ENCODE assay signal across 21 cellular contexts in genomic region chr5:72516916-72517315, GRCh38. TPM values are rescaled to one million over a fixed set of nuclear protein-coding genes. Genes with fewer than 3 reads are reported as not detected.
DNase-seq lines count a peak whose midpoint lies in the region; ATAC-seq, FAIRE-seq and TF ChIP-seq lines count a peak whose summit lies in the region.
"Had no signal": no experiment of that assay in that cellular context is flagged by ENCODE, and none has a peak within 500 bp of the region (broad histone marks: within the 10 kb centered on the region; RNA-seq: fewer than 3 reads in every experiment).

No MANE protein-coding gene starts in this region.

- H3K36me3 ChIP-seq in K562 (ENCODE audit: control insufficient read depth, insufficient read depth, low read length): no peaks in the 10 kb centered on the region
- no peaks in the 10 kb centered on the region for H3K36me3 ChIP-seq in lower lobe of right lung
- no peaks in the 10 kb centered on the region for H3K36me3 ChIP-seq in skeletal muscle tissue (ENCODE audit: control insufficient read depth in 3 of 3, insufficient read depth in 3 of 3, low read length in 3 of 3)
- H3K36me3 ChIP-seq: BLaER1 had no signal

- no peak for TF ChIP-seq POLR2A in K562 (conservative IDR thresholded peaks at IDR 0.05)

- H3K27me3 ChIP-seq in K562 (ENCODE audit: control insufficient read depth in 2 of 2, insufficient read depth in 2 of 2, low read length in 2 of 2) (no peaks in the 10 kb centered on the region), lower lobe of right lung (ENCODE audit: low read depth) (no peaks in the 10 kb centered on the region), skeletal muscle tissue (ENCODE audit: control insufficient read depth in 3 of 3, insufficient read depth in 3 of 3, low read length in 3 of 3) (no peaks in the 10 kb centered on the region)
- H3K27me3 ChIP-seq: BLaER1 had no signal

- WGBS in K562 (ENCODE audit: insufficient coverage, low coverage, missing lambda C conversion rate): 45% methylated on average over 2 of the region's 2 CpGs

- BruUV-seq in K562 (replicated peaks; lab: Mats Ljungman, UMichigan): no TSS peak

- no peak overlapping the region for H3K4me2 ChIP-seq in K562 (ENCODE audit: insufficient read depth, low read length)

- CTCF ChIA-PET in K562 (lab: Yijun Ruan, JAX; ENCODE audit: low intra/inter-chr PET ratio): no interaction called here

- 0 out of 2 replicates have a peak overlapping the region, but pooled peaks have one; percentile 47 for H2AFZ ChIP-seq in K562 (ENCODE audit: low read depth, low read length)

- no peak for TF ChIP-seq CTCF in K562 (IDR thresholded peaks at IDR 0.05 in 2 of 3, conservative IDR thresholded peaks at IDR 0.05 in 1 of 3; ENCODE audit: insufficient read depth in 2 of 3, low read depth in 1 of 3, low read length in 3 of 3)
- no peak for TF ChIP-seq CTCF in lower lobe of right lung (IDR thresholded peaks at IDR 0.05)

- in situ Hi-C loops in K562 (cut with MboI): no loop called here

- POLR2A ChIA-PET in K562 (lab: Yijun Ruan, JAX): no interaction called here

- H3K79me2 ChIP-seq in K562 (ENCODE audit: control insufficient read depth, insufficient read depth, low read length): no peaks in the 10 kb centered on the region

- no peak overlapping the region for H3K4me3 ChIP-seq in K562
- H3K4me3 ChIP-seq in lower lobe of right lung: no peak overlapping the region
- H3K4me3 ChIP-seq in skeletal muscle tissue (ENCODE audit: low read length in 3 of 3): no peak overlapping the region
- H3K4me3 ChIP-seq: BLaER1 had no signal

- no peak overlapping the region for H3K27ac ChIP-seq in K562 (ENCODE audit: extremely low read depth, low read depth, low read length)
- peak overlapping the region; percentile 61 for H3K27ac ChIP-seq in lower lobe of right lung
- H3K27ac ChIP-seq in skeletal muscle tissue (ENCODE audit: low read depth, low read length): peak overlapping the region; percentile 57
- H3K27ac ChIP-seq: BLaER1, HL-60 had no signal

- H3K9me3 ChIP-seq in K562 (replicated peaks; ENCODE audit: control insufficient read depth, insufficient read depth, low read depth, low read length): no peaks in the 10 kb centered on the region
- H3K9me3 ChIP-seq in lower lobe of right lung: no peaks in the 10 kb centered on the region
- H3K9me3 ChIP-seq in skeletal muscle tissue (ENCODE audit: control insufficient read depth in 3 of 3, low read length in 3 of 3): no peaks in the 10 kb centered on the region

- no peak for TF ChIP-seq EP300 in K562 (IDR thresholded peaks at IDR 0.05; ENCODE audit: low read length)

- H3K9ac ChIP-seq in K562 (ENCODE audit: insufficient read depth in 1 of 2, low read depth in 2 of 2, low read length in 2 of 2): no peak overlapping the region
- no peak overlapping the region for H3K9ac ChIP-seq in skeletal muscle tissue (ENCODE audit: low read depth in 1 of 3, low read length in 3 of 3)
- H3K9ac ChIP-seq: BLaER1 had no signal

- intact Hi-C loops in K562 (cut with micrococcal nuclease) (no loop called here), lower lobe of right lung (cut with DNase I) (no loop called here)

- DNase-seq in GM18507 (ENCODE audit: extremely low spot score, insufficient read length, low read depth) (no peak), K562 (ENCODE audit: extremely low read depth in 1 of 4, low spot score in 3 of 4) (no peak), lower lobe of right lung (no peak), inferior parietal cortex (ENCODE audit: extremely low spot score) (no peak), NCI-H2196 (lab: John Stamatoyannopoulos, UW; ENCODE audit: unreplicated experiment) (no peak), HUDEP-2 (lab: John Stamatoyannopoulos, UW; ENCODE audit: unreplicated experiment in 76 of 76) (no peak)
- DNase-seq: 8988T; CD4-positive, alpha-beta memory T cell; DMS153; DMS79; GDM1; H9; IMR-90 had no signal

- H3K9me1 ChIP-seq in K562 (ENCODE audit: control insufficient read depth, insufficient read depth, low read length): no peaks in the 10 kb centered on the region

- ATAC-seq in K562: no peak
- no peak for ATAC-seq in lower lobe of right lung

- no peaks in the 10 kb centered on the region for H4K20me1 ChIP-seq in K562 (replicated peaks; ENCODE audit: control insufficient read depth, insufficient read depth, low read length)
- H4K20me1 ChIP-seq: BLaER1 had no signal

- FAIRE-seq in GM18507 (lab: Jason Lieb, UNC) (peak; percentile 46), K562 (lab: Jason Lieb, UNC) (no peak)
- FAIRE-seq: H1 had no signal

- H3K4me1 ChIP-seq in K562 (replicated peaks in 1 of 2; ENCODE audit: control insufficient read depth in 2 of 2, insufficient read depth in 2 of 2, low read length in 2 of 2) (no peaks in the 10 kb centered on the region; a peak in 1 of 5 replicates), lower lobe of right lung (peaks cover 16% of the 10 kb centered on the region), skeletal muscle tissue (ENCODE audit: control insufficient read depth in 3 of 3, insufficient read depth in 3 of 3, low read length in 3 of 3) (peaks cover 11 to 15% (median 14%) of the 10 kb centered on the region in 3 donors)

- TF ChIP-seq RAD21 in K562 (CRISPR knock-in tag; conservative IDR thresholded peaks at IDR 0.05 in 1 of 2, IDR thresholded peaks at IDR 0.05 in 1 of 2): no peak

TF ChIP-seq in K562, 482 proteins besides CTCF, POLR2A, EP300 and RAD21 (continues in another document):
- TF ChIP-seq MBD1 (CRISPR knock-in tag; IDR thresholded peaks at IDR 0.05): no peak
- TF ChIP-seq NCOA2 (IDR thresholded peaks at IDR 0.05; ENCODE audit: partially characterized antibody in 2 of 2): no peak
- TF ChIP-seq ZBTB2 (IDR thresholded peaks at IDR 0.05): no peak
- TF ChIP-seq MED1 (CRISPR knock-in tag; IDR thresholded peaks at IDR 0.05; ENCODE audit: borderline replicate concordance): no peak
- no peak for TF ChIP-seq ZNF184 (CRISPR knock-in tag; IDR thresholded peaks at IDR 0.05)
- TF ChIP-seq ZNF511 (CRISPR knock-in tag; IDR thresholded peaks at IDR 0.05): no peak
- no peak for TF ChIP-seq DDX20 (tag; IDR thresholded peaks at IDR 0.05; ENCODE audit: low read depth)
- no peak for TF ChIP-seq CBFA2T2 (conservative IDR thresholded peaks at IDR 0.05)
- TF ChIP-seq HCFC1 (IDR thresholded peaks at IDR 0.05; ENCODE audit: low read depth, low read length): no peak

RNA-seq across cellular contexts. Expression of gene ZNF366, which starts 9.7 kb away (rescaled TPM):
- not detected in 2 replicates for total RNA-seq in K562 (2011; cell fraction: chromatin; rRNA removed; ENCODE audit: low replicate concordance)
- total RNA-seq in K562 (2011; cell fraction: nucleolus; rRNA removed): not detected in 2 replicates
- not detected in 2 replicates for total RNA-seq in K562 (2011; cell fraction: nucleoplasm; rRNA removed)
- not detected in 2 replicates for total RNA-seq in K562 (2014; rRNA removed)
- total RNA-seq in K562 (2014; rRNA removed; fragmentation: Illumina TruSeq; extraction: Trizol): not detected in 2 replicates
- not detected in 2 replicates for total RNA-seq in K562 (2015; rRNA removed; fragmentation: Illumina TruSeq; extraction: Trizol)
- total RNA-seq in K562 (2021): not detected in 2 replicates
- not detected in 2 replicates for polyA plus RNA-seq in K562 (2011; rRNA removed)
- not detected in 2 replicates for polyA plus RNA-seq in K562 (2011; cell fraction: cytosol; rRNA removed)
- not detected in 2 replicates for polyA plus RNA-seq in K562 (2011; cell fraction: nucleus; rRNA removed)
- polyA plus RNA-seq in K562 (2012): not detected in 2 replicates
- not detected in 2 replicates for polyA plus RNA-seq in K562 (2014; fragmentation: Illumina TruSeq; extraction: Trizol)
- polyA plus RNA-seq in K562 (2014; fragmentation: Nextera tagmentation; extraction: Ambion mirVana): not detected
- polyA plus RNA-seq in K562 (2014; rRNA removed): not detected in 2 replicates
- not detected in 2 replicates for polyA minus RNA-seq in K562 (2011; rRNA and poly(A)+ RNA removed)
- not detected in 2 replicates for polyA minus RNA-seq in K562 (2011; cell fraction: cytosol; rRNA and poly(A)+ RNA removed)
- not detected in 2 replicates for polyA minus RNA-seq in K562 (2011; cell fraction: nucleus; rRNA and poly(A)+ RNA removed)
- 13.6 TPM for total RNA-seq in lower lobe of right lung
- total RNA-seq in skeletal muscle tissue: 1.6 TPM
- total RNA-seq: A673, Daoy, H1, H9, HT1080, IMR-90 had no signal
- polyA plus RNA-seq: AG04450; CD4-positive, alpha-beta memory T cell; H1; IMR-90 had no signal
